Comparison of ENCODE assay signal across 12 cellular contexts in the genomic region with DNA sequence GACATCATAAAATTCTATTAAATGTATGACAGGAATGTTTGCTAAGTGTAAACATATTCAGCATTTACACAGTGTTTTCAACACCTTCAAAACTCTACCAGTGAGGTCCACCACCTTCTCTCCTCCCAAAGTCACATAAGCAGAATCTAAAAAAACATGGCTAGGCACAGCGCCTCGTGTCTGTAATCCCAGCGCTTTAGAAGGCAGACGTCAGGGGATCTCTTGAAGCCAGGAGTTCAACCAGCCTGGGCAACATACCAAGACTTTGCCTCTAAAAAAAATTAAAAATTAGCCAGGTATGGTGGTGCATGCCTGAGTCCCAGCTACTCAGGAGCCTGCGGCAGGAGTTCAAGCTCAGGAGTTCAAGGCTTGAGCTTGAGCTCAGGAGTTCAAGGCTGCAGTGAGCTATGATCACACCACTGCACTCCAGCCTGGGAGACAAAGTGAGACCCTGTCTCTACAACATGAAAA. TPM values are rescaled to one million over a fixed set of nuclear protein-coding genes. Genes with fewer than 3 reads are reported as not detected.
DNase-seq lines count a peak whose midpoint lies in the region; ATAC-seq and TF ChIP-seq lines count a peak whose summit lies in the region.
"Had no signal": no experiment of that assay in that cellular context is flagged by ENCODE, and none has a peak within 500 bp of the region (broad histone marks: within the 10 kb centered on the region; RNA-seq: fewer than 3 reads in every experiment).

No MANE protein-coding gene starts in this region.

- DNase-seq in EH (ENCODE audit: low read depth) (peak; percentile 10), left lung (peak in 1 of 2 donors; percentile 49), smooth muscle cell (lab: John Stamatoyannopoulos, UW; ENCODE audit: unreplicated experiment) (no peak), middle frontal gyrus (ENCODE audit: extremely low spot score, low spot score) (no peak), BE2C (no peak), NCI-H526 treated with DMSO at 0.1 percent for 48 hours (lab: John Stamatoyannopoulos, UW) (no peak)
- DNase-seq: activated CD4-positive, alpha-beta memory T cell treated with anti-CD3 and anti-CD28 coated beads for 36 hours; activated gamma-delta T cell treated with Interleukin-2 at 50 U/mL for 16 hours; MM.1S; Peyer's patch; T-helper 2 cell had no signal

- peak overlapping the region; percentile 62 for H3K27ac ChIP-seq in VCaP
- H3K27ac ChIP-seq in left lung = peak overlapping the region; percentile 67 to 74
- H3K27ac ChIP-seq in smooth muscle cell (ENCODE audit: low read depth) = peak overlapping the region; percentile 55

- H3K36me3 ChIP-seq in left lung (no peaks in the 10 kb centered on the region), smooth muscle cell (ENCODE audit: low read depth) (no peaks in the 10 kb centered on the region), BE2C (no peaks in the 10 kb centered on the region)
- H3K36me3 ChIP-seq: Peyer's patch had no signal

- intact Hi-C loops in left lung (cut with DNase I) = no loop called here

- H3K9me3 ChIP-seq in left lung (no peaks in the 10 kb centered on the region), smooth muscle cell (replicated peaks; ENCODE audit: low read depth) (no peaks in the 10 kb centered on the region), BE2C (no peaks in the 10 kb centered on the region)
- H3K9me3 ChIP-seq: Peyer's patch had no signal

- WGBS in smooth muscle cell (ENCODE audit: low lambda C conversion rate) = 77% methylated on average over 5 of the region's 5 CpGs

- H3K4me3 ChIP-seq in left lung = no peak overlapping the region
- H3K4me3 ChIP-seq in smooth muscle cell = no peak overlapping the region
- no peak overlapping the region for H3K4me3 ChIP-seq in BE2C (ENCODE audit: low read depth, low read length)
- H3K4me3 ChIP-seq: Peyer's patch had no signal

- peak; percentile 86 for ATAC-seq in left lung

- H3K4me2 ChIP-seq in smooth muscle cell = peak overlapping the region; percentile 7

- TF ChIP-seq CTCF in VCaP (conservative IDR thresholded peaks at IDR 0.05) (no peak), left lung (IDR thresholded peaks at IDR 0.05) (no peak), smooth muscle cell (IDR thresholded peaks at IDR 0.05; ENCODE audit: borderline replicate concordance, insufficient read depth, poor library complexity, severe bottlenecking) (no peak), BE2C (IDR thresholded peaks at IDR 0.05; ENCODE audit: low read depth, low read length) (no peak)

- H3K27me3 ChIP-seq in left lung = no peaks in the 10 kb centered on the region
- no peaks in the 10 kb centered on the region for H3K27me3 ChIP-seq in smooth muscle cell (ENCODE audit: low read depth)
- no peaks in the 10 kb centered on the region for H3K27me3 ChIP-seq in BE2C
- H3K27me3 ChIP-seq: Peyer's patch had no signal

- peaks cover 100% of the 10 kb centered on the region for H4K20me1 ChIP-seq in smooth muscle cell (ENCODE audit: low read depth)

- H3K9ac ChIP-seq in smooth muscle cell (ENCODE audit: low read depth) = no peak overlapping the region

- H3K79me2 ChIP-seq in smooth muscle cell (ENCODE audit: low read depth) = peaks cover 96% of the 10 kb centered on the region

- H3F3A ChIP-seq in smooth muscle cell (ENCODE audit: low read depth) = peaks cover 21% of the 10 kb centered on the region

- peaks cover 16 to 59% of the 10 kb centered on the region in 2 donors for H3K4me1 ChIP-seq in left lung
- H3K4me1 ChIP-seq in smooth muscle cell (ENCODE audit: low read depth) = no peaks in the 10 kb centered on the region
- H3K4me1 ChIP-seq in BE2C = no peaks in the 10 kb centered on the region

- no peak overlapping the region for H2AFZ ChIP-seq in smooth muscle cell (ENCODE audit: low read depth)

RNA-seq across cellular contexts. Expression of gene NUMB, which starts 30.0 kb away (rescaled TPM):
- total RNA-seq in left lung (100 to 1,000 TPM in 1 of 2 donors, 10 to 100 TPM in 1; 95.1 to 121 TPM), smooth muscle cell (34.5 and 39.7 TPM in 2 replicates)
- 54.6 and 57.4 TPM in 2 replicates for polyA plus RNA-seq in smooth muscle cell
- 66.6 TPM for polyA plus RNA-seq in BE2C (2012; ENCODE audit: insufficient read depth, insufficient read length, low read depth)
